Comparison of ENCODE assay signal across 10 cellular contexts in genomic region chr11:73907191-73907590, GRCh38. TPM values are rescaled to one million over a fixed set of nuclear protein-coding genes. Genes with fewer than 3 reads are reported as not detected.
DNase-seq lines count a peak whose midpoint lies in the region; ATAC-seq, FAIRE-seq and TF ChIP-seq lines count a peak whose summit lies in the region.
"Had no signal": no experiment of that assay in that cellular context is flagged by ENCODE, and none has a peak within 500 bp of the region (broad histone marks: within the 10 kb centered on the region; RNA-seq: fewer than 3 reads in every experiment).

No MANE protein-coding gene starts in this region.

- peak; percentile 93 for FAIRE-seq in H54 (lab: Jason Lieb, UNC)
- FAIRE-seq: endothelial cell of umbilical vein, TTC549 had no signal

- no peaks in the 10 kb centered on the region for H3K27me3 Mint-ChIP-seq in endodermal cell (ENCODE audit: insufficient read depth)

- H3K27me3 ChIP-seq in endodermal cell (ENCODE audit: control insufficient read depth, insufficient read depth, low read length, poor library complexity, severe bottlenecking) (no peaks in the 10 kb centered on the region), neutrophil (no peaks in the 10 kb centered on the region), uterus (no peaks in the 10 kb centered on the region), colonic mucosa (no peaks in the 10 kb centered on the region)

- H3K36me3 ChIP-seq in endodermal cell (ENCODE audit: control insufficient read depth, insufficient read depth, low read length), result peaks cover 7% of the 10 kb centered on the region
- H3K36me3 ChIP-seq in neutrophil, result peaks cover 12% of the 10 kb centered on the region
- no peaks in the 10 kb centered on the region for H3K36me3 ChIP-seq in uterus
- no peaks in the 10 kb centered on the region for H3K36me3 ChIP-seq in colonic mucosa

- H3K9ac ChIP-seq in endodermal cell (ENCODE audit: extremely low read depth, low read length, poor library complexity, severe bottlenecking), result no peak overlapping the region
- no peak overlapping the region for H3K9ac ChIP-seq in colonic mucosa (ENCODE audit: low read depth in 2 of 2, low read length in 2 of 2)

- TF ChIP-seq CTCF in endodermal cell (conservative IDR thresholded peaks at IDR 0.05), result peak; percentile 33
- TF ChIP-seq CTCF in neutrophil (IDR thresholded peaks at IDR 0.05), result peak; percentile 41
- TF ChIP-seq CTCF in uterus (IDR thresholded peaks at IDR 0.05), result no peak
- TF ChIP-seq CTCF in colonic mucosa (IDR thresholded peaks at IDR 0.05), result no peak

- H3K4me1 ChIP-seq in endodermal cell (ENCODE audit: control insufficient read depth, insufficient read depth, low read length) (no peaks in the 10 kb centered on the region), neutrophil (ENCODE audit: control insufficient read depth in 1 of 2, insufficient read depth in 1 of 2, low read depth in 1 of 2, low read length in 1 of 2) (peaks cover 9 to 12% of the 10 kb centered on the region in 2 experiments), uterus (no peaks in the 10 kb centered on the region), colonic mucosa (no peaks in the 10 kb centered on the region)

- TF ChIP-seq POLR2A in H54 (IDR thresholded peaks at IDR 0.05; ENCODE audit: low read depth, low read length) (no peak), uterus (IDR thresholded peaks at IDR 0.05) (no peak)

- H3K4me3 ChIP-seq in endodermal cell (ENCODE audit: low read length) (no peak overlapping the region), neutrophil (ENCODE audit: low read depth in 1 of 2, low read length in 1 of 2) (no peak overlapping the region), uterus (no peak overlapping the region), colonic mucosa (no peak overlapping the region)

- intact Hi-C loops in uterus (cut with DNase I; ENCODE audit: low total_unique reads), result no loop called here
- intact Hi-C loops in colonic mucosa (cut with DNase I), result no loop called here

- no peak for ATAC-seq in GM21825 (IDR thresholded peaks at IDR 0.05; ENCODE audit: unreplicated experiment)
- ATAC-seq: sciatic nerve had no signal

- no peak overlapping the region for H3K27ac Mint-ChIP-seq in endodermal cell

- peak; percentile 92 for DNase-seq in H54 (ENCODE audit: insufficient read length, low spot score)
- peak; percentile 10 to 55 for DNase-seq in NOMO-1 (lab: John Stamatoyannopoulos, UW; ENCODE audit: unreplicated experiment in 2 of 2)
- peak; percentile 43 for DNase-seq in endodermal cell
- DNase-seq in uterus, result no peak
- no peak for DNase-seq in colonic mucosa

- 93% methylated on average over 3 to 4 of the region's 4 CpGs for WGBS in endodermal cell (ENCODE audit: insufficient coverage in 1 of 2, insufficient read length in 1 of 2), 2 experiments

- H3K9me3 ChIP-seq in endodermal cell (ENCODE audit: control insufficient read depth, low read length) (no peaks in the 10 kb centered on the region), neutrophil (no peaks in the 10 kb centered on the region), uterus (no peaks in the 10 kb centered on the region), colonic mucosa (no peaks in the 10 kb centered on the region)

- H3K36me3 Mint-ChIP-seq in endodermal cell (ENCODE audit: low read depth), result peaks cover 36% of the 10 kb centered on the region

- no peaks in the 10 kb centered on the region for H3K9me3 Mint-ChIP-seq in endodermal cell

- H3K4me1 Mint-ChIP-seq in endodermal cell, result no peaks in the 10 kb centered on the region

- H3K4me3 Mint-ChIP-seq in endodermal cell, result no peak overlapping the region

- no peak overlapping the region for H3K27ac ChIP-seq in endodermal cell (ENCODE audit: low read depth, low read length)
- peak overlapping the region; percentile 75 for H3K27ac ChIP-seq in neutrophil
- no peak overlapping the region for H3K27ac ChIP-seq in uterus
- no peak overlapping the region for H3K27ac ChIP-seq in colonic mucosa

RNA-seq across cellular contexts. Expression of gene PAAF1, which starts 30.4 kb away (rescaled TPM):
- total RNA-seq in endodermal cell (10 to 100 TPM; 31.3 to 74.3 TPM), uterus (10 to 100 TPM in 2 of 4 donors, 1 to 10 TPM in 1, under 1 TPM in 1; 0.59 to 20.8 (median 9.0) TPM), colonic mucosa (10 to 100 TPM; 13.2 to 17.8 TPM)
- polyA plus RNA-seq in endodermal cell (2013, experiment 1 of 2), result 35.4 TPM
- 29.5 TPM for polyA plus RNA-seq in endodermal cell (2013, experiment 2 of 2)

RNA-seq across cellular contexts. Expression of gene COA4, which starts 30.5 kb away (rescaled TPM):
- total RNA-seq in endodermal cell (100 to 1,000 TPM in 1 of 2 donors, 10 to 100 TPM in 1; 85.7 to 151 TPM), uterus (100 to 1,000 TPM in 2 of 4 donors, 10 to 100 TPM in 2; 28.1 to 147 (median 84.8) TPM), colonic mucosa (100 to 1,000 TPM in 1 of 2 donors, 10 to 100 TPM in 1; 60.8 to 111 TPM)
- 65.8 TPM for polyA plus RNA-seq in endodermal cell (2013, experiment 1 of 2)
- polyA plus RNA-seq in endodermal cell (2013, experiment 2 of 2), result 60.9 TPM

RNA-seq across cellular contexts. Expression of gene DNAJB13, which starts 43.6 kb away (rescaled TPM):
- 1 to 10 TPM in 1 of 2 donors, under 1 TPM in 1; 0.44 to 1.2 TPM for total RNA-seq in endodermal cell
- 0.43 TPM for polyA plus RNA-seq in endodermal cell (2013, experiment 1 of 2)
- polyA plus RNA-seq in endodermal cell (2013, experiment 2 of 2), result 0.58 TPM
- 1 to 10 TPM in 3 of 4 donors, not detected in 1; 1.9 to 9.1 (median 4.6) TPM for total RNA-seq in uterus
- not detected for total RNA-seq in colonic mucosa

Comparison
In these comparisons a context has a peak if more than half of its experiments do, and no peak if none do; other contexts are left out.
1. DNase-seq: peak in H54 (single experiment), NOMO-1 (2 of 2) and endodermal cell (single experiment); none in uterus (0 of 2) and colonic mucosa (single experiment).
2. CTCF ChIP-seq: peak in endodermal cell (single experiment) and neutrophil (single experiment); none in uterus (0 of 4) and colonic mucosa (single experiment).